25 cellular contexts compared by ENCODE assay signal in the genomic region with DNA sequence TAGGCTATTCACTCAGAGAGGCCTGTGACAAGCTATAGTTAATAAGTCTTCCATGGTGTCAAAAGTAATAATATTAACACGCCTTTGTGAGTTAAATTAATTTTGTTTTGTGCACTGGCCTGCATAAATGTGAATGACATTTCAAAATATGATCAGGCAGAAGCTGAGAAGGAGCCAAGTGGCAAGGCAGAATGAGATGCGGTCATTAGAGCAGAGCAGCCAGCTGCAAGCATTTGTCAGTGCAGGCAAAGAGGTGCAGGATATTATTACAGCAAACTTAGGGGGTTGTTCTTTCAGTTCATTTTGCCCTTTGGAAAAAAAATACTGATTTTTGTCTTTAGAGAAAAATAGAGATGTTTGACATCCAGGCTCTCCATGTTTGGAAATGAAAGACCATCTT.
DNase-seq lines count a peak whose midpoint lies in the region; ATAC-seq and TF ChIP-seq lines count a peak whose summit lies in the region.
"Had no signal": no experiment of that assay in that cellular context is flagged by ENCODE, and none has a peak within 500 bp of the region (broad histone marks: within the 10 kb centered on the region; RNA-seq: fewer than 3 reads in every experiment).

No MANE protein-coding gene starts in this region.

- H3K27me3 ChIP-seq in gastroesophageal sphincter: no peaks in the 10 kb centered on the region
- H3K27me3 ChIP-seq: heart right ventricle, testis, uterus had no signal

- no peaks in the 10 kb centered on the region for H3K9me3 ChIP-seq in gastroesophageal sphincter
- H3K9me3 ChIP-seq: HAP-1, heart right ventricle, psoas muscle, SK-N-SH, testis, uterus had no signal

- no peak for TF ChIP-seq POLR2A in gastroesophageal sphincter (IDR thresholded peaks at IDR 0.05)

- H3K4me3 ChIP-seq in retinal pigment epithelial cell (ENCODE audit: low read length): no peak overlapping the region
- H3K4me3 ChIP-seq in gastroesophageal sphincter: no peak overlapping the region
- H3K4me3 ChIP-seq: HAP-1, heart right ventricle, psoas muscle, skin epidermis, testis, uterus had no signal

- no peak for ATAC-seq in gastroesophageal sphincter
- ATAC-seq: activated T-helper 17 cell treated with anti-CD3 and anti-CD28 coated beads, Interleukin-2, amount 50 U/mL, for 72 hours; heart right ventricle; psoas muscle; stimulated activated naive CD8-positive, alpha-beta T cell treated with anti-CD3 and anti-CD28 coated beads, Interleukin-15, Interleukin-2, amounts not matched to agents 100 U/mL and 50 U/mL, for 24 hours had no signal

- TF ChIP-seq CTCF in retinal pigment epithelial cell (conservative IDR thresholded peaks at IDR 0.05; ENCODE audit: low read depth, low read length) (no peak), gastroesophageal sphincter (IDR thresholded peaks at IDR 0.05) (no peak)

- no peaks in the 10 kb centered on the region for H3K4me1 ChIP-seq in gastroesophageal sphincter
- H3K4me1 ChIP-seq: HAP-1, heart right ventricle, psoas muscle, testis, uterus had no signal

- 60 to 63% methylated on average over 2 of the region's 2 CpGs for WGBS in gastroesophageal sphincter (ENCODE audit: low coverage in 1 of 2), 2 donors

- H3K36me3 ChIP-seq in gastroesophageal sphincter: no peaks in the 10 kb centered on the region
- H3K36me3 ChIP-seq: HAP-1, heart right ventricle, uterus had no signal

- no peak for TF ChIP-seq EP300 in gastroesophageal sphincter (IDR thresholded peaks at IDR 0.05)

- H3K27ac ChIP-seq in gastroesophageal sphincter: no peak overlapping the region
- H3K27ac ChIP-seq: heart right ventricle, psoas muscle, skin epidermis, testis, uterus had no signal

- peak in 2 of 3 experiments; percentile 57 to 62 for DNase-seq in NCI-H1417 (lab: John Stamatoyannopoulos, UW)
- no peak for DNase-seq in NCI-H1417 treated with DMSO at 0.1 percent for 48 hours (lab: John Stamatoyannopoulos, UW)
- peak; percentile 66 for DNase-seq in NCI-H2107 treated with DMSO at 0.1 percent for 48 hours (lab: John Stamatoyannopoulos, UW; ENCODE audit: unreplicated experiment)
- peak; percentile 40 for DNase-seq in cerebellum (ENCODE audit: low spot score)
- peak; percentile 37 for DNase-seq in retinal pigment epithelial cell (ENCODE audit: low read depth)
- no peak for DNase-seq in anterior cingulate cortex (lab: John Stamatoyannopoulos, UW)
- DNase-seq in UCSD-AML1 (lab: John Stamatoyannopoulos, UW; ENCODE audit: unreplicated experiment): no peak
- DNase-seq: 8988T; activated CD4-positive, alpha-beta memory T cell treated with anti-CD3 and anti-CD28 coated beads, Interleukin-2, amount 10 ng/mL, durations not matched to agents 7 days and 5 days; activated CD4-positive, CD25-positive, alpha-beta regulatory T cell treated with anti-CD3 and anti-CD28 coated beads, Interleukin-2, amount 50 U/mL, for 72 hours; activated CD8-positive, alpha-beta memory T cell treated with anti-CD3 and anti-CD28 coated beads, Interleukin-2, amount 50 U/mL, for 48 hours; AML-193; amygdala; CD4-positive, alpha-beta T cell; heart right ventricle; kidney glomerular epithelial cell; psoas muscle; SK-N-SH; stimulated activated naive CD8-positive, alpha-beta T cell treated with anti-CD3 and anti-CD28 coated beads, Interleukin-15, Interleukin-2, amounts not matched to agents 100 U/mL and 50 U/mL, for 24 hours; testis; uterus had no signal

Comparison
In these comparisons a context has a peak if more than half of its experiments do, and no peak if none do; other contexts are left out.
1. DNase-seq: peak in NCI-H1417 (2 of 3), NCI-H2107 treated with DMSO at 0.1 percent for 48 hours (single experiment), cerebellum (single experiment) and retinal pigment epithelial cell (single experiment); none in NCI-H1417 treated with DMSO at 0.1 percent for 48 hours (single experiment), anterior cingulate cortex (0 of 58) and UCSD-AML1 (single experiment).